Comparison of ENCODE assay signal across 8 cellular contexts in the genomic region with DNA sequence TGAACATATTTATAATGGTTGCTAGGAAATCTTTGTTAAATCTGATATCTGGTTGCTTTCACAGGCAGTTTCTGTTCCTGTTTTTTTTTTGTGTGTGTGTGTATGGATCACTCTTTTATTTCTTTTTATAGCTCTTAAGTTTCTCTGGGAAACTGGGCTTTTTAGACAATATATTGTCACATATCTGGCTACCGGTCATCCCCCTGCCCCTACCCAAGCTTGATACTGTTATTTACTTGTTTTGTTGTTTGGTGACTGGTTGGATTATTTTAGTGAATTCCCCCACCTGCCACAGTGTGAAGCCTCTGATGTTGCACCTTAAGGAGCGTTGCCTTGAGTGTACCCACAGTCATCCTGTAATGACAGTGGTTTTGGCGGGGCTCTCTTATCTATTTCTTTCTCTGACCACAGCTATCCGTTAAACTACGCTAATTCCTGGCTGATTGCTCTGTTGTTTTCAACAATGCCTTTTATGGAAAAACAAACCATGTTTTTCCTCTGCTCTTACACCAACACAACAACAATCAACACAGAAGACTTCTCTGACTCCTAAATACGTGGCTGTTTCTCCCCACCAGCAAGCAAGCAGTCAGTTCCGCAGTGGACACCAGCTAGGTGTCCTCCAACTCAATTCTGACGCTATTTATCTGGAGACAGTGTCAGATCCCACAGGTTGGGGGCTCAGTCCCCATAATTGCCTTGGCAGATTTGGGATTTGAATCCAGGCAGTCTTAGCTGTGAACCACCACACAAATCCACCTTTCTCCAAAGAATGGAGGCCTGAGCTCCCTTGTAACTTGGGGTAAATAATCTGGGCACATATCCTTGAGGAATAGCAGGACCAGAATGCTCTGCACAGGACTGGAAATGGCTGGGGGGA. TPM values are rescaled to one million over a fixed set of nuclear protein-coding genes. Genes with fewer than 3 reads are reported as not detected.
A peak's percentile ranks its signal among the peaks of the same experiment; 100 is the strongest.
DNase-seq lines count a peak whose midpoint lies in the region; ATAC-seq and TF ChIP-seq lines count a peak whose summit lies in the region.

No MANE protein-coding gene starts in this region.

- H3K4me3 Mint-ChIP-seq in HFFc6 (no peak overlapping the region), GM23338 (no peak overlapping the region)

- H4K20me1 ChIP-seq in GM23338 (replicated peaks; ENCODE audit: insufficient read depth), result no peaks in the 10 kb centered on the region

- intact Hi-C loops in posterior vena cava (cut with DNase I), result loop anchor here (5.0 kb wide), 1 partner anchor 68 kb away; no protein-coding TSS in a partner anchor

- H3K79me2 ChIP-seq in GM23338 (replicated peaks; ENCODE audit: insufficient read depth), result no peaks in the 10 kb centered on the region

- H3K27me3 Mint-ChIP-seq in HFFc6 (ENCODE audit: insufficient read depth), result peaks cover 5% of the 10 kb centered on the region; the same call in 1 of the 2 replicates
- peaks cover 6% of the 10 kb centered on the region for H3K27me3 Mint-ChIP-seq in GM23338 (ENCODE audit: insufficient read depth, low read depth, poor library complexity)

- no peak for TF ChIP-seq CTCF in GM10248 (IDR thresholded peaks at IDR 0.05; ENCODE audit: control extremely low read depth, extremely low read depth, low read depth, missing control alignments)
- TF ChIP-seq CTCF in HFFc6 (IDR thresholded peaks at IDR 0.05), result no peak
- no peak for TF ChIP-seq CTCF in GM23338 (conservative IDR thresholded peaks at IDR 0.05; ENCODE audit: low read depth in 2 of 2)

- H3K27ac Mint-ChIP-seq in HFFc6 (peak overlapping the region; percentile 12), GM23338 (no peak overlapping the region; the same call in 1 of the 2 replicates)

- H3K9me3 Mint-ChIP-seq in HFFc6, result no peaks in the 10 kb centered on the region
- H3K9me3 Mint-ChIP-seq in GM23338, result no peaks in the 10 kb centered on the region

- CTCF ChIA-PET in GM10248 (lab: Yijun Ruan, JAX), result interaction anchor here (0.7 to 8.8 kb wide), 18 partner anchors 8 to 375 kb away, joined by 3 to 128 read pairs (median 4); a partner anchor contains a TSS

- H3F3A ChIP-seq in GM23338 (replicated peaks; ENCODE audit: low read depth), result no peaks in the 10 kb centered on the region

- ATAC-seq in GM23338, result no peak

- H3K36me3 ChIP-seq in GM23338 (ENCODE audit: insufficient read depth), result no peaks in the 10 kb centered on the region

- DNase-seq in GM10248 (ENCODE audit: extremely low spot score) (peak; percentile 48), HFFc6 (no peak), SIG-M5 (lab: John Stamatoyannopoulos, UW) (peak; percentile 70), iPS-NIHi7 (ENCODE audit: extremely low spot score) (peak; percentile 9), DMS53 treated with DMSO at 0.1 percent for 48 hours (lab: John Stamatoyannopoulos, UW; ENCODE audit: unreplicated experiment) (no peak), GM23338 (ENCODE audit: low spot score) (no peak), posterior vena cava (ENCODE audit: low spot score) (no peak), hippocampal formation (lab: John Stamatoyannopoulos, UW) (no peak)

- H3K27ac ChIP-seq in GM23338 (ENCODE audit: low read depth), result no peak overlapping the region

- H3K9me2 ChIP-seq in GM23338 (ENCODE audit: insufficient read depth), result no peaks in the 10 kb centered on the region

- H3K27me3 ChIP-seq in GM23338 (ENCODE audit: insufficient read depth), result peaks cover 6% of the 10 kb centered on the region; the same call in 1 of the 2 replicates

- POLR2A ChIA-PET in GM10248 (lab: Yijun Ruan, JAX), result interaction anchor here (1.0 kb wide), 1 partner anchor 166 kb away, joined by 3 read pairs; a partner anchor contains a TSS

- H3K4me1 Mint-ChIP-seq in HFFc6 (ENCODE audit: low read depth) (peaks cover 70% of the 10 kb centered on the region), GM23338 (peaks cover 38% of the 10 kb centered on the region)

- no peak overlapping the region; the same call in 1 of the 2 replicates for H2AFZ ChIP-seq in GM23338

- H3K4me3 ChIP-seq in GM23338, result no peak overlapping the region

- H3K36me3 Mint-ChIP-seq in HFFc6 (ENCODE audit: low read depth) (no peaks in the 10 kb centered on the region), GM23338 (ENCODE audit: low read depth) (no peaks in the 10 kb centered on the region)

- H3K4me1 ChIP-seq in GM23338 (ENCODE audit: insufficient read depth), result peaks cover 16% of the 10 kb centered on the region

- H3K4me2 ChIP-seq in GM23338, result no peak overlapping the region

TF ChIP-seq in GM23338, 12 proteins besides CTCF, POLR2A, EP300 and RAD21 (continues in another document):
- TF ChIP-seq CREB1 (CRISPR knock-in tag; IDR thresholded peaks at IDR 0.05; ENCODE audit: low read depth) (no peak), EZH2 (IDR thresholded peaks at IDR 0.05; ENCODE audit: low read depth, unreplicated experiment) (no peak), JUNB (IDR thresholded peaks at IDR 0.05; ENCODE audit: unreplicated experiment) (no peak), EZH2phosphoT487 (IDR thresholded peaks at IDR 0.05; ENCODE audit: unreplicated experiment) (no peak), STAT1 (IDR thresholded peaks at IDR 0.05; ENCODE audit: unreplicated experiment) (no peak), ZNF331 (CRISPR knock-in tag; IDR thresholded peaks at IDR 0.05; ENCODE audit: low read depth) (no peak), NANOG (IDR thresholded peaks at IDR 0.05; ENCODE audit: borderline replicate concordance) (no peak)
- TF ChIP-seq, protein P1, sequence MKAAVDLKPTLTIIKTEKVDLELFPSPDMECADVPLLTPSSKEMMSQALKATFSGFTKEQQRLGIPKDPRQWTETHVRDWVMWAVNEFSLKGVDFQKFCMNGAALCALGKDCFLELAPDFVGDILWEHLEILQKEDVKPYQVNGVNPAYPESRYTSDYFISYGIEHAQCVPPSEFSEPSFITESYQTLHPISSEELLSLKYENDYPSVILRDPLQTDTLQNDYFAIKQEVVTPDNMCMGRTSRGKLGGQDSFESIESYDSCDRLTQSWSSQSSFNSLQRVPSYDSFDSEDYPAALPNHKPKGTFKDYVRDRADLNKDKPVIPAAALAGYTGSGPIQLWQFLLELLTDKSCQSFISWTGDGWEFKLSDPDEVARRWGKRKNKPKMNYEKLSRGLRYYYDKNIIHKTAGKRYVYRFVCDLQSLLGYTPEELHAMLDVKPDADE (IDR thresholded peaks at IDR 0.05), result no peak

RNA-seq across cellular contexts. Expression of a gene that starts 10.9 kb away (rescaled TPM):
- total RNA-seq in HFFc6 (2021; fragmentation: NEBNext Ultra II Directional; extraction: Animal tissue kit (Norgen Biotek cat#: 25700)), result not detected
- not detected in 2 replicates for total RNA-seq in GM23338 (2014; rRNA removed; shearing (Covaris generic))
- not detected in 2 replicates for polyA plus RNA-seq in GM23338 (2016; fragmentation: Nextera tagmentation; extraction: Ambion mirVana)
- total RNA-seq in posterior vena cava, result 1 to 10 TPM; 2.4 to 5.3 TPM

RNA-seq across cellular contexts. Expression of a gene that starts 37.0 kb away (rescaled TPM):
- total RNA-seq in HFFc6 (2021; fragmentation: NEBNext Ultra II Directional; extraction: Animal tissue kit (Norgen Biotek cat#: 25700)), result not detected
- not detected in 2 replicates for total RNA-seq in GM23338 (2014; rRNA removed; shearing (Covaris generic))
- 0.06 TPM in 1 of 2 replicates, not detected in the other for polyA plus RNA-seq in GM23338 (2016; fragmentation: Nextera tagmentation; extraction: Ambion mirVana)
- 1 to 10 TPM in 1 of 2 donors, not detected in 1; 1.7 TPM for total RNA-seq in posterior vena cava

RNA-seq across cellular contexts. Expression of a gene that starts 48.8 kb away (rescaled TPM):
- 10 to 100 TPM; 34.4 to 53.0 (median 45.5) TPM for total RNA-seq in HFFc6 (2021; fragmentation: NEBNext Ultra II Directional; extraction: Animal tissue kit (Norgen Biotek cat#: 25700))
- 0.62 and 0.97 TPM in 2 replicates for total RNA-seq in GM23338 (2014; rRNA removed; shearing (Covaris generic))
- polyA plus RNA-seq in GM23338 (2016; fragmentation: Nextera tagmentation; extraction: Ambion mirVana), result 0.11 and 0.45 TPM in 2 replicates
- total RNA-seq in posterior vena cava, result 10 to 100 TPM; 16.6 to 17.5 TPM

Comparison
In these comparisons a context has a peak if more than half of its experiments do, and no peak if none do; other contexts are left out.
1. DNase-seq: peak in GM10248 (single experiment), SIG-M5 (single experiment) and iPS-NIHi7 (single experiment); none in HFFc6 (single experiment), DMS53 treated with DMSO at 0.1 percent for 48 hours (single experiment), GM23338 (single experiment), posterior vena cava (single experiment) and hippocampal formation (0 of 2).